ENCODE assay signal across 8 cellular contexts in the genomic region with DNA sequence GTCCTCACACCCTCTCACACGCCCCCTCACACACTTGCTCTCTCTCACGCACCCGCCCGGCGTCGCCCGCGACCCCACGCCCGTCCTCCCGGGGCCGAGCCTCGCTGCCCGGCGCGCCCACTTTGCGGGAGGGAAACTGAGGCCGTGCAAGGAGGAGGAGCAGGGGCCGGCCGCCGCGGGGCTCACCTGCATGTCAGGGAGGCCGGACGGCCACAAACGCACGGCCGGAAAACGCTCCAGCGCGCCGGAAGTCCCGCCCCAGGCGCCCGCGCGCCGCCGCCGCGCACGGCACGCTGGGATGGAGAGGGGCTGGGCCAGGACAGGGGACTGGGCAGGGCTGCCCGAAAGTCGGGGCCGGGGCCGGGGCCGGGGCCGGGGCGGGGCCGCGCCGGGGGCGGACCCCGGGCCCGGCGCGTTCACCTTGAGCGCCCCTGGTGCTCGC. TPM values are rescaled to one million over a fixed set of nuclear protein-coding genes. Genes with fewer than 3 reads are reported as not detected.
A peak's percentile ranks its signal among the peaks of the same experiment; 100 is the strongest.
DNase-seq lines count a peak whose midpoint lies in the region; ATAC-seq, FAIRE-seq and TF ChIP-seq lines count a peak whose summit lies in the region.

A gene (minus strand): TSS at position 222 of the 442 bp plus-strand sequence. CDS start 5,994 bp downstream, outside the sequence.

- H2AFZ ChIP-seq in astrocyte (ENCODE audit: low read depth, low read length): peak within 1 kb of the TSS; percentile 87
- H2AFZ ChIP-seq in hepatocyte: peak within 1 kb of the TSS; percentile 94

- TF ChIP-seq CTCF in astrocyte (IDR thresholded peaks at IDR 0.05; ENCODE audit: insufficient read depth, low read depth, low read length) (no peak), hepatocyte (IDR thresholded peaks at IDR 0.05; ENCODE audit: poor library complexity) (no peak), retinal pigment epithelial cell (conservative IDR thresholded peaks at IDR 0.05; ENCODE audit: low read depth, low read length) (no peak)

- peaks cover 8% of the 10 kb centered on the region for H3K4me1 Mint-ChIP-seq in astrocyte (ENCODE audit: low read depth, unreplicated experiment)

- no peaks in the 10 kb centered on the region for H3K27me3 Mint-ChIP-seq in astrocyte (ENCODE audit: low read depth, unreplicated experiment)

- DNase-seq in NCI-H146 (lab: John Stamatoyannopoulos, UW) (peak; percentile 87), T-helper 22 cell (ENCODE audit: low read depth) (peak; percentile 68), astrocyte (ENCODE audit: low read depth) (peak; percentile 69), hepatocyte (ENCODE audit: low spot score) (peak; percentile 94), retinal pigment epithelial cell (ENCODE audit: low read depth) (no peak), cortex of kidney (lab: John Stamatoyannopoulos, UW) (no peak)

- H4K20me1 ChIP-seq in astrocyte (ENCODE audit: insufficient read depth, low read length): peaks cover 23% of the 10 kb centered on the region
- no peaks in the 10 kb centered on the region for H4K20me1 ChIP-seq in hepatocyte (ENCODE audit: insufficient read depth, poor library complexity, severe bottlenecking)

- H3K27me3 ChIP-seq in astrocyte (ENCODE audit: insufficient read depth, low read length): no peaks in the 10 kb centered on the region
- H3K27me3 ChIP-seq in hepatocyte: no peaks in the 10 kb centered on the region

- peaks cover 5% of the 10 kb centered on the region for H3K36me3 Mint-ChIP-seq in astrocyte (ENCODE audit: low read depth, unreplicated experiment)

- no peaks in the 10 kb centered on the region for H3K9me3 Mint-ChIP-seq in astrocyte (ENCODE audit: unreplicated experiment)

- 1% methylated on average over 25 of the region's 59 CpGs for WGBS in hepatocyte (ENCODE audit: low lambda C conversion rate, missing lambda C conversion rate)

- H3K9ac ChIP-seq in astrocyte (ENCODE audit: low read length): peak within 1 kb of the TSS; percentile 84

- no peaks in the 10 kb centered on the region for H3K9me2 ChIP-seq in hepatocyte (replicated peaks; ENCODE audit: insufficient read depth)

- no peak for FAIRE-seq in astrocyte (lab: Jason Lieb, UNC)

- H3K4me3 ChIP-seq in astrocyte (ENCODE audit: insufficient read depth, low read depth, low read length) (peak within 1 kb of the TSS; percentile 67), hepatocyte (peak within 1 kb of the TSS; percentile 98), retinal pigment epithelial cell (ENCODE audit: low read length) (peak within 1 kb of the TSS; percentile 69)

- peaks cover 32% of the 10 kb centered on the region for H3K79me2 ChIP-seq in astrocyte (ENCODE audit: insufficient read depth, low read length)
- peaks cover 23% of the 10 kb centered on the region for H3K79me2 ChIP-seq in hepatocyte

- H3K9me3 ChIP-seq in astrocyte (ENCODE audit: insufficient read depth, low read depth, low read length) (no peaks in the 10 kb centered on the region), hepatocyte (ENCODE audit: low read depth) (no peaks in the 10 kb centered on the region)

- ATAC-seq in GM18502 (IDR thresholded peaks at IDR 0.05; ENCODE audit: poor library complexity, unreplicated experiment) (peak; percentile 89), HG02852 (IDR thresholded peaks at IDR 0.05; ENCODE audit: unreplicated experiment) (peak; percentile 85)

- H3K36me3 ChIP-seq in astrocyte (ENCODE audit: insufficient read depth, low read length): no peaks in the 10 kb centered on the region
- no peaks in the 10 kb centered on the region for H3K36me3 ChIP-seq in hepatocyte (replicated peaks; ENCODE audit: insufficient read depth, low read depth)

- H3K27ac ChIP-seq in astrocyte (ENCODE audit: low read depth, low read length) (peak within 1 kb of the TSS; percentile 85), hepatocyte (peak within 1 kb of the TSS; percentile 95)

- H3K27ac Mint-ChIP-seq in astrocyte (ENCODE audit: unreplicated experiment): peak within 1 kb of the TSS; percentile 62

- H3K4me2 ChIP-seq in astrocyte (ENCODE audit: low read length) (peak within 1 kb of the TSS; percentile 95), hepatocyte (peak within 1 kb of the TSS; percentile 99)

- H3K4me1 ChIP-seq in astrocyte (ENCODE audit: insufficient read depth, low read length): peaks cover 10% of the 10 kb centered on the region
- H3K4me1 ChIP-seq in hepatocyte (ENCODE audit: insufficient read depth): peaks cover 7% of the 10 kb centered on the region

- peak within 1 kb of the TSS; percentile 93 for H3K4me3 Mint-ChIP-seq in astrocyte (ENCODE audit: unreplicated experiment)

RNA-seq across cellular contexts. Expression of the gene that starts here (rescaled TPM):
- total RNA-seq in astrocyte (72.6 and 74.6 TPM in 2 replicates), hepatocyte (61.5 and 92.4 TPM in 2 replicates)
- 152 and 155 TPM in 2 replicates for polyA plus RNA-seq in hepatocyte

Comparison
In these comparisons a context has a peak if more than half of its experiments do, and no peak if none do; other contexts are left out.
1. DNase-seq: peak in NCI-H146 (single experiment), T-helper 22 cell (single experiment), astrocyte (single experiment) and hepatocyte (single experiment); none in retinal pigment epithelial cell (single experiment) and cortex of kidney (single experiment).
2. Peak in every context shown above with its lines, with median percentiles within 50 percentile points of each other: H3K4me3 ChIP-seq.